ENCODE assay signal across 20 cellular contexts in genomic region chr2:6290212-6290611, GRCh38.
"Had no signal": no experiment of that assay in that cellular context is flagged by ENCODE, and none has a peak within 500 bp of the region (broad histone marks: within the 10 kb centered on the region; RNA-seq: fewer than 3 reads in every experiment).

No MANE protein-coding gene starts in this region.

- H3K9me3 ChIP-seq: breast epithelium had no signal

- FAIRE-seq: K562, RCC 7860, TTC549 had no signal

- H3K36me3 ChIP-seq: breast epithelium, SJSA1 had no signal

- DNase-seq: activated B cell treated with CpG ODN at 0.5 μM for 24 hours; activated CD4-positive, alpha-beta memory T cell treated with anti-CD3 and anti-CD28 coated beads for 36 hours; activated CD4-positive, alpha-beta T cell treated with anti-CD3 and anti-CD28 coated beads for 1 hour; activated CD4-positive, alpha-beta T cell treated with anti-CD3 and anti-CD28 coated beads, Interleukin-2, amount 10 ng/mL, durations not matched to agents 7 days and 5 days; activated CD8-positive, alpha-beta memory T cell treated with anti-CD3 and anti-CD28 coated beads for 24 hours; activated gamma-delta T cell treated with Interleukin-2 at 50 U/mL for 16 hours; activated naive CD4-positive, alpha-beta T cell treated with anti-CD3 and anti-CD28 coated beads, Interleukin-2, amount 10 ng/mL, durations not matched to agents 7 days and 5 days; activated naive CD8-positive, alpha-beta T cell treated with anti-CD3 and anti-CD28 coated beads for 36 hours; activated T-cell treated with anti-CD3 and anti-CD28 coated beads, Interleukin-2, amount 50 U/mL, for 4 hours; Kasumi-1; NCI-H2107; PC-3; T-cell; T-helper 2 cell; T1000 had no signal

- H3K4me1 ChIP-seq: breast epithelium, SJSA1 had no signal

- H3K27me3 ChIP-seq: breast epithelium, SJSA1 had no signal

- H3K27ac ChIP-seq: breast epithelium, SJSA1 had no signal

- H3K4me3 ChIP-seq: breast epithelium, K562, SJSA1 had no signal
